ENCODE assay signal across 1 cellular context in genomic region chr16:15827709-15828343, GRCh38.
TF ChIP-seq lines count a peak whose summit lies in the region.

No MANE protein-coding gene starts in this region.

TF ChIP-seq in HepG2, 621 proteins besides CTCF, POLR2A, EP300 and RAD21 (continued from another document):
- TF ChIP-seq ZNF318 (CRISPR knock-in tag; IDR thresholded peaks at IDR 0.05): no peak
